ENCODE assay signal across 8 cellular contexts in the genomic region with DNA sequence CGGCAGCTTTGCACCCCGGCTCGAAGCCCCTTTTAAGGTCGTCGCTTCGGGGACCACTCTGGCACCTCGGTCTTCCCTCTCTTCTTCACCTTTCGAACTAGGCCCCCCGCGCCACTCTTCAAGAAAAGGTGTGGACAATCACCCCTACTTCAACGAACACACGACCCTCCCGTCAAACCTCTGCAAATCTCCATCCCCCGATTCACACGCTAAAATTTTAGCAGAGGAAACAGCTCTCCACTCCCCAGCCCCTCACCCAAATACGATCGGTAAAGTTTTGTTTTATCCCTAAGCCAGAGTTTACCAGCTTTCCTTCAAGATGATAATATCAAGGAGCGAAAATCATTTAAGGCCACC.
DNase-seq lines count a peak whose midpoint lies in the region; ATAC-seq, FAIRE-seq and TF ChIP-seq lines count a peak whose summit lies in the region.

No MANE protein-coding gene starts in this region.

- ATAC-seq in GM12878 (no peak), memory B cell (ENCODE audit: low read depth) (no peak)

- H3K36me3 ChIP-seq in GM12878 (ENCODE audit: control insufficient read depth in 2 of 2, insufficient read depth in 2 of 2, low read length in 1 of 2), result no peaks in the 10 kb centered on the region
- no peaks in the 10 kb centered on the region for H3K36me3 ChIP-seq in tibial nerve

- FAIRE-seq in GM12878 (lab: Jason Lieb, UNC), result no peak

- WGBS in GM12878 (ENCODE audit: insufficient coverage, insufficient replicate concordance, low lambda C conversion rate, missing lambda C conversion rate), result 85% methylated on average over 17 of the region's 18 CpGs
- WGBS in tibial nerve, 2 donors, result 16% methylated on average over 18 of the region's 18 CpGs

- H3K9me3 ChIP-seq in GM12878 (replicated peaks; ENCODE audit: control insufficient read depth, insufficient read depth, low read length) (no peaks in the 10 kb centered on the region; the same call in 2 of the 3 replicates), tibial nerve (no peaks in the 10 kb centered on the region)

- peaks cover 0 to 10% of the 10 kb centered on the region in 2 experiments; a peak in 1 of 4 replicates for H3K27me3 ChIP-seq in GM12878 (replicated peaks in 1 of 2; ENCODE audit: control insufficient read depth in 2 of 2, insufficient read depth in 2 of 2, low read length in 1 of 2)
- H3K27me3 ChIP-seq in tibial nerve, result no peaks in the 10 kb centered on the region

- no peaks in the 10 kb centered on the region for H3K27me3 Mint-ChIP-seq in activated T-cell treated with anti-CD3 and anti-CD28 coated beads, Interleukin-2, amount 50 U/mL, for 24 hours
- no peaks in the 10 kb centered on the region for H3K27me3 Mint-ChIP-seq in memory B cell

- peaks cover 21% of the 10 kb centered on the region for H3K36me3 Mint-ChIP-seq in activated T-cell treated with anti-CD3 and anti-CD28 coated beads, Interleukin-2, amount 50 U/mL, for 24 hours (ENCODE audit: low read depth)
- no peaks in the 10 kb centered on the region for H3K36me3 Mint-ChIP-seq in memory B cell

- H3K4me3 ChIP-seq in GM12878 (no peak overlapping the region), tibial nerve (peak overlapping the region; percentile 23 to 93 (median 83))

- H3K4me1 ChIP-seq in GM12878 (ENCODE audit: control insufficient read depth, insufficient read depth, low read length) (peaks cover 8% of the 10 kb centered on the region), tibial nerve (peaks cover 0 to 70% (median 38%) of the 10 kb centered on the region in 4 donors)

- no peaks in the 10 kb centered on the region for H3K9me3 Mint-ChIP-seq in activated T-cell treated with anti-CD3 and anti-CD28 coated beads, Interleukin-2, amount 50 U/mL, for 24 hours
- H3K9me3 Mint-ChIP-seq in memory B cell, result no peaks in the 10 kb centered on the region

- H3K27ac Mint-ChIP-seq in activated T-cell treated with anti-CD3 and anti-CD28 coated beads, Interleukin-2, amount 50 U/mL, for 24 hours, result peak overlapping the region; percentile 94
- peak overlapping the region; percentile 88 for H3K27ac Mint-ChIP-seq in memory B cell

- 0 out of 2 replicates have a peak overlapping the region, but pooled peaks have one; percentile 25 for H3K4me2 ChIP-seq in GM12878 (ENCODE audit: control insufficient read depth, insufficient read depth)

- H3K4me1 Mint-ChIP-seq in activated T-cell treated with anti-CD3 and anti-CD28 coated beads, Interleukin-2, amount 50 U/mL, for 24 hours (ENCODE audit: low read depth), result peaks cover 85% of the 10 kb centered on the region
- peaks cover 52% of the 10 kb centered on the region for H3K4me1 Mint-ChIP-seq in memory B cell

- RAD21 ChIA-PET in GM12878 (lab: Charles Lee; ENCODE audit: unreplicated experiment), result no interaction called here

- H2AFZ ChIP-seq in GM12878 (ENCODE audit: control insufficient read depth, low read depth, low read length), result no peak overlapping the region

- no peak for TF ChIP-seq RAD21 in GM12878 (IDR thresholded peaks at IDR 0.05; ENCODE audit: insufficient read depth, low read depth, low read length)

- intact Hi-C loops in GM12878 (cut with micrococcal nuclease; ENCODE audit: unreplicated experiment), result no loop called here

- SMC1A ChIA-PET in GM12878 (lab: Charles Lee; ENCODE audit: uncharacterized antibody, unreplicated experiment), result no interaction called here

- TF ChIP-seq CTCF in GM12878 (IDR thresholded peaks at IDR 0.05 in 2 of 3, conservative IDR thresholded peaks at IDR 0.05 in 1 of 3; ENCODE audit: control insufficient read depth in 2 of 3, extremely low read depth in 1 of 3, insufficient read depth in 1 of 3, low read depth in 3 of 3, low read length in 3 of 3), result no peak
- TF ChIP-seq CTCF in tibial nerve (IDR thresholded peaks at IDR 0.05), result no peak

- no peak for DNase-seq in activated T-cell treated with anti-CD3 and anti-CD28 coated beads, Interleukin-2, amount 50 U/mL, for 24 hours
- no peak for DNase-seq in activated T-cell treated with anti-CD3 and anti-CD28 coated beads, Interleukin-2, amount 50 U/mL, for 1 hour
- DNase-seq in GM12878 (ENCODE audit: low read depth, low spot score) (no peak), memory B cell (ENCODE audit: low spot score in 2 of 2) (no peak), tibial nerve (ENCODE audit: low spot score in 2 of 2) (no peak), NCI-H2081 treated with DMSO at 0.1 percent for 48 hours (lab: John Stamatoyannopoulos, UW) (no peak), AG08395 (ENCODE audit: low spot score) (no peak)
- DNase-seq in activated CD4-positive, alpha-beta T cell treated with anti-CD3 and anti-CD28 coated beads for 1 hour, result no peak

- no TSS peak for BruUV-seq in GM12878 (replicated peaks; lab: Mats Ljungman, UMichigan)

- H3K4me3 Mint-ChIP-seq in activated T-cell treated with anti-CD3 and anti-CD28 coated beads, Interleukin-2, amount 50 U/mL, for 24 hours, result peak overlapping the region; percentile 83
- peak overlapping the region; percentile 84 for H3K4me3 Mint-ChIP-seq in memory B cell

- no peak overlapping the region for H3K9ac ChIP-seq in GM12878 (ENCODE audit: control insufficient read depth, insufficient read depth, low read length)

- CTCF ChIA-PET in GM12878 (lab: Yijun Ruan, JAX), result no interaction called here

- TF ChIP-seq EP300 in GM12878 (IDR thresholded peaks at IDR 0.05; ENCODE audit: borderline replicate concordance in 1 of 2, control insufficient read depth in 1 of 2, low read depth in 2 of 2, low read length in 2 of 2), result no peak
- TF ChIP-seq EP300 in tibial nerve (IDR thresholded peaks at IDR 0.05), result no peak

- no peaks in the 10 kb centered on the region for H4K20me1 ChIP-seq in GM12878 (ENCODE audit: control insufficient read depth, insufficient read depth)

- TF ChIP-seq POLR2A in GM12878 (IDR thresholded peaks at IDR 0.05; ENCODE audit: low read depth, low read length) (no peak), tibial nerve (IDR thresholded peaks at IDR 0.05) (no peak)

- H3K79me2 ChIP-seq in GM12878 (ENCODE audit: control insufficient read depth, insufficient read depth, low read length), result no peaks in the 10 kb centered on the region

- POLR2A ChIA-PET in GM12878 (lab: Charles Lee), result no interaction called here

- in situ Hi-C loops in GM12878 (cut with MboI), result no loop called here

- no peak overlapping the region for H3K27ac ChIP-seq in GM12878 (ENCODE audit: control insufficient read depth, insufficient read depth)
- H3K27ac ChIP-seq in tibial nerve, result peak overlapping the region; percentile 65 to 97 (median 78)

TF ChIP-seq in GM12878, 131 proteins besides CTCF, POLR2A, EP300 and RAD21 (continues in another document):
- no peak for TF ChIP-seq ZZZ3 (IDR thresholded peaks at IDR 0.05; ENCODE audit: control insufficient read depth, insufficient read length, low read depth)
- TF ChIP-seq MTA3 (IDR thresholded peaks at IDR 0.05; ENCODE audit: borderline replicate concordance, low read length), result no peak
- TF ChIP-seq, protein P1, sequence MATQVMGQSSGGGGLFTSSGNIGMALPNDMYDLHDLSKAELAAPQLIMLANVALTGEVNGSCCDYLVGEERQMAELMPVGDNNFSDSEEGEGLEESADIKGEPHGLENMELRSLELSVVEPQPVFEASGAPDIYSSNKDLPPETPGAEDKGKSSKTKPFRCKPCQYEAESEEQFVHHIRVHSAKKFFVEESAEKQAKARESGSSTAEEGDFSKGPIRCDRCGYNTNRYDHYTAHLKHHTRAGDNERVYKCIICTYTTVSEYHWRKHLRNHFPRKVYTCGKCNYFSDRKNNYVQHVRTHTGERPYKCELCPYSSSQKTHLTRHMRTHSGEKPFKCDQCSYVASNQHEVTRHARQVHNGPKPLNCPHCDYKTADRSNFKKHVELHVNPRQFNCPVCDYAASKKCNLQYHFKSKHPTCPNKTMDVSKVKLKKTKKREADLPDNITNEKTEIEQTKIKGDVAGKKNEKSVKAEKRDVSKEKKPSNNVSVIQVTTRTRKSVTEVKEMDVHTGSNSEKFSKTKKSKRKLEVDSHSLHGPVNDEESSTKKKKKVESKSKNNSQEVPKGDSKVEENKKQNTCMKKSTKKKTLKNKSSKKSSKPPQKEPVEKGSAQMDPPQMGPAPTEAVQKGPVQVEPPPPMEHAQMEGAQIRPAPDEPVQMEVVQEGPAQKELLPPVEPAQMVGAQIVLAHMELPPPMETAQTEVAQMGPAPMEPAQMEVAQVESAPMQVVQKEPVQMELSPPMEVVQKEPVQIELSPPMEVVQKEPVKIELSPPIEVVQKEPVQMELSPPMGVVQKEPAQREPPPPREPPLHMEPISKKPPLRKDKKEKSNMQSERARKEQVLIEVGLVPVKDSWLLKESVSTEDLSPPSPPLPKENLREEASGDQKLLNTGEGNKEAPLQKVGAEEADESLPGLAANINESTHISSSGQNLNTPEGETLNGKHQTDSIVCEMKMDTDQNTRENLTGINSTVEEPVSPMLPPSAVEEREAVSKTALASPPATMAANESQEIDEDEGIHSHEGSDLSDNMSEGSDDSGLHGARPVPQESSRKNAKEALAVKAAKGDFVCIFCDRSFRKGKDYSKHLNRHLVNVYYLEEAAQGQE (IDR thresholded peaks at IDR 0.05; ENCODE audit: low read depth, low read length), result no peak
- TF ChIP-seq LARP7 (IDR thresholded peaks at IDR 0.05), result no peak
- no peak for TF ChIP-seq CBFB (IDR thresholded peaks at IDR 0.05; ENCODE audit: low read depth)
- TF ChIP-seq ETV6 (conservative IDR thresholded peaks at IDR 0.05 in 1 of 2, IDR thresholded peaks at IDR 0.05 in 1 of 2; ENCODE audit: borderline replicate concordance in 1 of 2, low read depth in 1 of 2), result no peak
- TF ChIP-seq, protein P2, sequence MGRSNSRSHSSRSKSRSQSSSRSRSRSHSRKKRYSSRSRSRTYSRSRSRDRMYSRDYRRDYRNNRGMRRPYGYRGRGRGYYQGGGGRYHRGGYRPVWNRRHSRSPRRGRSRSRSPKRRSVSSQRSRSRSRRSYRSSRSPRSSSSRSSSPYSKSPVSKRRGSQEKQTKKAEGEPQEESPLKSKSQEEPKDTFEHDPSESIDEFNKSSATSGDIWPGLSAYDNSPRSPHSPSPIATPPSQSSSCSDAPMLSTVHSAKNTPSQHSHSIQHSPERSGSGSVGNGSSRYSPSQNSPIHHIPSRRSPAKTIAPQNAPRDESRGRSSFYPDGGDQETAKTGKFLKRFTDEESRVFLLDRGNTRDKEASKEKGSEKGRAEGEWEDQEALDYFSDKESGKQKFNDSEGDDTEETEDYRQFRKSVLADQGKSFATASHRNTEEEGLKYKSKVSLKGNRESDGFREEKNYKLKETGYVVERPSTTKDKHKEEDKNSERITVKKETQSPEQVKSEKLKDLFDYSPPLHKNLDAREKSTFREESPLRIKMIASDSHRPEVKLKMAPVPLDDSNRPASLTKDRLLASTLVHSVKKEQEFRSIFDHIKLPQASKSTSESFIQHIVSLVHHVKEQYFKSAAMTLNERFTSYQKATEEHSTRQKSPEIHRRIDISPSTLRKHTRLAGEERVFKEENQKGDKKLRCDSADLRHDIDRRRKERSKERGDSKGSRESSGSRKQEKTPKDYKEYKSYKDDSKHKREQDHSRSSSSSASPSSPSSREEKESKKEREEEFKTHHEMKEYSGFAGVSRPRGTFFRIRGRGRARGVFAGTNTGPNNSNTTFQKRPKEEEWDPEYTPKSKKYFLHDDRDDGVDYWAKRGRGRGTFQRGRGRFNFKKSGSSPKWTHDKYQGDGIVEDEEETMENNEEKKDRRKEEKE (IDR thresholded peaks at IDR 0.05), result no peak
- TF ChIP-seq ZBED1 (IDR thresholded peaks at IDR 0.05; ENCODE audit: borderline replicate concordance), result no peak
- no peak for TF ChIP-seq NFYA (IDR thresholded peaks at IDR 0.05; ENCODE audit: borderline replicate concordance, low read depth, low read length)
